ENCODE assay signal across 1 cellular context in the genomic region with DNA sequence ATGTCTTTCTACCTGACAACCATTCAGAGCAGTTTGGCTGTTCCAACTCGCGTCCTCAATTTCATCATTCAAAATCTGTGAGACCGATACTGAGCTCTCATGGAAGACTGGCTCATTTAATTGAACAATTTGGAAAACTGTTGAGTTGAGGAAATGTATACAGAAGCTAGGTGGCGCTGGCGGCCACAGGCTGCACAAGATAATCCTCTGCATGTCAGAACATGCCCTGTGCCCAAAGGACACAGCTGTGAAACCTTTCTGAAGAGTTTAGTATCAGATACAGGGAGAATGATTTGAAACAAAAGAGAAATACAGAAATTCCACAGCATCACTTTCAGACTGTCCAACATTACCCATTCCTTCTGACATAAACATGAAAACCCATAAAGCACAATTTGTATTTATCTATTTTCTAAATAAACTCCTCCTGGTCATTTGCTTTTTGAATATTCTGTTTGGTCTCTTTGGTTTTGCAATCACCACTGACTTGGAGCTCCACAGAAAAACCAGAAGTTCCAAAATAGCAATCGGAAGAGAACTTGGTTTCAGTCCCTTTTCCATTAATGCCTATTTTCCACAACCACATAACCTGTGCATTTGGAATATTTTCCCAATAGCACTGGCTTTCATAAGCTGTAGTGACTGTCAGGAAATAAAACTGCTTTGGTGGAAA.
TF ChIP-seq lines count a peak whose summit lies in the region.

No MANE protein-coding gene starts in this region.

TF ChIP-seq in H1, 55 proteins besides CTCF, POLR2A, EP300 and RAD21 (continued from another document):
- TF ChIP-seq, protein P1, sequence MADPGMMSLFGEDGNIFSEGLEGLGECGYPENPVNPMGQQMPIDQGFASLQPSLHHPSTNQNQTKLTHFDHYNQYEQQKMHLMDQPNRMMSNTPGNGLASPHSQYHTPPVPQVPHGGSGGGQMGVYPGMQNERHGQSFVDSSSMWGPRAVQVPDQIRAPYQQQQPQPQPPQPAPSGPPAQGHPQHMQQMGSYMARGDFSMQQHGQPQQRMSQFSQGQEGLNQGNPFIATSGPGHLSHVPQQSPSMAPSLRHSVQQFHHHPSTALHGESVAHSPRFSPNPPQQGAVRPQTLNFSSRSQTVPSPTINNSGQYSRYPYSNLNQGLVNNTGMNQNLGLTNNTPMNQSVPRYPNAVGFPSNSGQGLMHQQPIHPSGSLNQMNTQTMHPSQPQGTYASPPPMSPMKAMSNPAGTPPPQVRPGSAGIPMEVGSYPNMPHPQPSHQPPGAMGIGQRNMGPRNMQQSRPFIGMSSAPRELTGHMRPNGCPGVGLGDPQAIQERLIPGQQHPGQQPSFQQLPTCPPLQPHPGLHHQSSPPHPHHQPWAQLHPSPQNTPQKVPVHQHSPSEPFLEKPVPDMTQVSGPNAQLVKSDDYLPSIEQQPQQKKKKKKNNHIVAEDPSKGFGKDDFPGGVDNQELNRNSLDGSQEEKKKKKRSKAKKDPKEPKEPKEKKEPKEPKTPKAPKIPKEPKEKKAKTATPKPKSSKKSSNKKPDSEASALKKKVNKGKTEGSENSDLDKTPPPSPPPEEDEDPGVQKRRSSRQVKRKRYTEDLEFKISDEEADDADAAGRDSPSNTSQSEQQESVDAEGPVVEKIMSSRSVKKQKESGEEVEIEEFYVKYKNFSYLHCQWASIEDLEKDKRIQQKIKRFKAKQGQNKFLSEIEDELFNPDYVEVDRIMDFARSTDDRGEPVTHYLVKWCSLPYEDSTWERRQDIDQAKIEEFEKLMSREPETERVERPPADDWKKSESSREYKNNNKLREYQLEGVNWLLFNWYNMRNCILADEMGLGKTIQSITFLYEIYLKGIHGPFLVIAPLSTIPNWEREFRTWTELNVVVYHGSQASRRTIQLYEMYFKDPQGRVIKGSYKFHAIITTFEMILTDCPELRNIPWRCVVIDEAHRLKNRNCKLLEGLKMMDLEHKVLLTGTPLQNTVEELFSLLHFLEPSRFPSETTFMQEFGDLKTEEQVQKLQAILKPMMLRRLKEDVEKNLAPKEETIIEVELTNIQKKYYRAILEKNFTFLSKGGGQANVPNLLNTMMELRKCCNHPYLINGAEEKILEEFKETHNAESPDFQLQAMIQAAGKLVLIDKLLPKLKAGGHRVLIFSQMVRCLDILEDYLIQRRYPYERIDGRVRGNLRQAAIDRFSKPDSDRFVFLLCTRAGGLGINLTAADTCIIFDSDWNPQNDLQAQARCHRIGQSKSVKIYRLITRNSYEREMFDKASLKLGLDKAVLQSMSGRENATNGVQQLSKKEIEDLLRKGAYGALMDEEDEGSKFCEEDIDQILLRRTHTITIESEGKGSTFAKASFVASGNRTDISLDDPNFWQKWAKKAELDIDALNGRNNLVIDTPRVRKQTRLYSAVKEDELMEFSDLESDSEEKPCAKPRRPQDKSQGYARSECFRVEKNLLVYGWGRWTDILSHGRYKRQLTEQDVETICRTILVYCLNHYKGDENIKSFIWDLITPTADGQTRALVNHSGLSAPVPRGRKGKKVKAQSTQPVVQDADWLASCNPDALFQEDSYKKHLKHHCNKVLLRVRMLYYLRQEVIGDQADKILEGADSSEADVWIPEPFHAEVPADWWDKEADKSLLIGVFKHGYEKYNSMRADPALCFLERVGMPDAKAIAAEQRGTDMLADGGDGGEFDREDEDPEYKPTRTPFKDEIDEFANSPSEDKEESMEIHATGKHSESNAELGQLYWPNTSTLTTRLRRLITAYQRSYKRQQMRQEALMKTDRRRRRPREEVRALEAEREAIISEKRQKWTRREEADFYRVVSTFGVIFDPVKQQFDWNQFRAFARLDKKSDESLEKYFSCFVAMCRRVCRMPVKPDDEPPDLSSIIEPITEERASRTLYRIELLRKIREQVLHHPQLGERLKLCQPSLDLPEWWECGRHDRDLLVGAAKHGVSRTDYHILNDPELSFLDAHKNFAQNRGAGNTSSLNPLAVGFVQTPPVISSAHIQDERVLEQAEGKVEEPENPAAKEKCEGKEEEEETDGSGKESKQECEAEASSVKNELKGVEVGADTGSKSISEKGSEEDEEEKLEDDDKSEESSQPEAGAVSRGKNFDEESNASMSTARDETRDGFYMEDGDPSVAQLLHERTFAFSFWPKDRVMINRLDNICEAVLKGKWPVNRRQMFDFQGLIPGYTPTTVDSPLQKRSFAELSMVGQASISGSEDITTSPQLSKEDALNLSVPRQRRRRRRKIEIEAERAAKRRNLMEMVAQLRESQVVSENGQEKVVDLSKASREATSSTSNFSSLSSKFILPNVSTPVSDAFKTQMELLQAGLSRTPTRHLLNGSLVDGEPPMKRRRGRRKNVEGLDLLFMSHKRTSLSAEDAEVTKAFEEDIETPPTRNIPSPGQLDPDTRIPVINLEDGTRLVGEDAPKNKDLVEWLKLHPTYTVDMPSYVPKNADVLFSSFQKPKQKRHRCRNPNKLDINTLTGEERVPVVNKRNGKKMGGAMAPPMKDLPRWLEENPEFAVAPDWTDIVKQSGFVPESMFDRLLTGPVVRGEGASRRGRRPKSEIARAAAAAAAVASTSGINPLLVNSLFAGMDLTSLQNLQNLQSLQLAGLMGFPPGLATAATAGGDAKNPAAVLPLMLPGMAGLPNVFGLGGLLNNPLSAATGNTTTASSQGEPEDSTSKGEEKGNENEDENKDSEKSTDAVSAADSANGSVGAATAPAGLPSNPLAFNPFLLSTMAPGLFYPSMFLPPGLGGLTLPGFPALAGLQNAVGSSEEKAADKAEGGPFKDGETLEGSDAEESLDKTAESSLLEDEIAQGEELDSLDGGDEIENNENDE (IDR thresholded peaks at IDR 0.05; ENCODE audit: insufficient replicate concordance, low read length): no peak
- TF ChIP-seq RXRA (IDR thresholded peaks at IDR 0.05; ENCODE audit: insufficient read depth, low read depth, low read length): no peak
- TF ChIP-seq RFX5 (IDR thresholded peaks at IDR 0.05; ENCODE audit: borderline replicate concordance, low read depth, low read length): no peak
- TF ChIP-seq, protein P2, sequence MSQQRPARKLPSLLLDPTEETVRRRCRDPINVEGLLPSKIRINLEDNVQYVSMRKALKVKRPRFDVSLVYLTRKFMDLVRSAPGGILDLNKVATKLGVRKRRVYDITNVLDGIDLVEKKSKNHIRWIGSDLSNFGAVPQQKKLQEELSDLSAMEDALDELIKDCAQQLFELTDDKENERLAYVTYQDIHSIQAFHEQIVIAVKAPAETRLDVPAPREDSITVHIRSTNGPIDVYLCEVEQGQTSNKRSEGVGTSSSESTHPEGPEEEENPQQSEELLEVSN (IDR thresholded peaks at IDR 0.05): 0 out of 2 replicates have a peak, but pooled peaks have one; percentile 19
- TF ChIP-seq FOSL1 (IDR thresholded peaks at IDR 0.05; ENCODE audit: insufficient read depth, low read depth, low read length): no peak
- TF ChIP-seq, protein P3, sequence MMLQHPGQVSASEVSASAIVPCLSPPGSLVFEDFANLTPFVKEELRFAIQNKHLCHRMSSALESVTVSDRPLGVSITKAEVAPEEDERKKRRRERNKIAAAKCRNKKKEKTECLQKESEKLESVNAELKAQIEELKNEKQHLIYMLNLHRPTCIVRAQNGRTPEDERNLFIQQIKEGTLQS (IDR thresholded peaks at IDR 0.05; ENCODE audit: insufficient read depth, low read depth, low read length): no peak
- no peak for TF ChIP-seq CTBP2 (IDR thresholded peaks at IDR 0.05; ENCODE audit: borderline replicate concordance, insufficient read depth, insufficient read length, low read length)
- no peak for TF ChIP-seq BRCA1 (IDR thresholded peaks at IDR 0.05; ENCODE audit: low read depth, low read length)
- TF ChIP-seq YY1 (IDR thresholded peaks at IDR 0.05; ENCODE audit: low read depth, low read length): no peak
- TF ChIP-seq TAF1 (IDR thresholded peaks at IDR 0.05; ENCODE audit: low read depth, low read length): 0 out of 2 replicates have a peak, but pooled peaks have one; percentile 45
- no peak for TF ChIP-seq GTF2F1 (IDR thresholded peaks at IDR 0.05; ENCODE audit: borderline replicate concordance, low read depth, low read length)
- TF ChIP-seq CHD2 (IDR thresholded peaks at IDR 0.05; ENCODE audit: low read length): no peak
- TF ChIP-seq, protein P4, sequence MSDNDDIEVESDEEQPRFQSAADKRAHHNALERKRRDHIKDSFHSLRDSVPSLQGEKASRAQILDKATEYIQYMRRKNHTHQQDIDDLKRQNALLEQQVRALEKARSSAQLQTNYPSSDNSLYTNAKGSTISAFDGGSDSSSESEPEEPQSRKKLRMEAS (IDR thresholded peaks at IDR 0.05): peak; percentile 45; the same call in 1 of the 2 replicates
- no peak for TF ChIP-seq BCL11A (IDR thresholded peaks at IDR 0.05; ENCODE audit: low read depth in 2 of 2, low read length in 2 of 2)
- TF ChIP-seq SIN3A (conservative IDR thresholded peaks at IDR 0.05 in 1 of 2, IDR thresholded peaks at IDR 0.05 in 1 of 2; ENCODE audit: low read depth in 1 of 2, low read length in 2 of 2): no peak
- TF ChIP-seq, protein P5, sequence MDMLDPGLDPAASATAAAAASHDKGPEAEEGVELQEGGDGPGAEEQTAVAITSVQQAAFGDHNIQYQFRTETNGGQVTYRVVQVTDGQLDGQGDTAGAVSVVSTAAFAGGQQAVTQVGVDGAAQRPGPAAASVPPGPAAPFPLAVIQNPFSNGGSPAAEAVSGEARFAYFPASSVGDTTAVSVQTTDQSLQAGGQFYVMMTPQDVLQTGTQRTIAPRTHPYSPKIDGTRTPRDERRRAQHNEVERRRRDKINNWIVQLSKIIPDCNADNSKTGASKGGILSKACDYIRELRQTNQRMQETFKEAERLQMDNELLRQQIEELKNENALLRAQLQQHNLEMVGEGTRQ (IDR thresholded peaks at IDR 0.05; ENCODE audit: low read length): no peak
